18 cellular contexts compared by ENCODE assay signal in genomic region chr4:120055795-120056194, GRCh38. TPM values are rescaled to one million over a fixed set of nuclear protein-coding genes. Genes with fewer than 3 reads are reported as not detected.
A peak's percentile ranks its signal among the peaks of the same experiment; 100 is the strongest.
DNase-seq lines count a peak whose midpoint lies in the region; ATAC-seq, FAIRE-seq and TF ChIP-seq lines count a peak whose summit lies in the region.
"Had no signal": no experiment of that assay in that cellular context is flagged by ENCODE, and none has a peak within 500 bp of the region (broad histone marks: within the 10 kb centered on the region; RNA-seq: fewer than 3 reads in every experiment).

No MANE protein-coding gene starts in this region.

- WGBS in gastroesophageal sphincter (ENCODE audit: low coverage in 1 of 2), 2 donors: 62 to 67% methylated on average over 1 of the region's 1 CpG
- WGBS in psoas muscle, 3 donors: 96 to 100% (median 96%) methylated on average over 1 of the region's 1 CpG

- H3K4me2 ChIP-seq in DOHH2 (ENCODE audit: low read length): peak overlapping the region; percentile 33; the same call in 1 of the 2 replicates

- POLR2A ChIA-PET in Panc1 (lab: Charles Lee): no interaction called here

- no peak for ATAC-seq in Panc1
- no peak for ATAC-seq in gastroesophageal sphincter
- ATAC-seq in psoas muscle: no peak
- no peak for ATAC-seq in HG03039 (IDR thresholded peaks at IDR 0.05; ENCODE audit: unreplicated experiment)

- no peak for FAIRE-seq in RCC 7860 (lab: Jason Lieb, UNC)
- FAIRE-seq: D721Med had no signal

- no peaks in the 10 kb centered on the region for H4K20me1 ChIP-seq in DOHH2 (ENCODE audit: control insufficient read depth, insufficient read depth, low read depth, low read length)

- H3K27ac ChIP-seq in DOHH2 (ENCODE audit: low read depth, low read length) (no peak overlapping the region), Panc1 (ENCODE audit: low read length) (peak overlapping the region; percentile 34; the same call in 1 of the 2 replicates), gastroesophageal sphincter (peak overlapping the region; percentile 61 to 76 (median 70)), psoas muscle (peak overlapping the region; percentile 56)
- H3K27ac ChIP-seq: 22Rv1, C4-2B, GM23248 had no signal

- TF ChIP-seq EP300 in gastroesophageal sphincter (IDR thresholded peaks at IDR 0.05): no peak

- H3K36me3 ChIP-seq in DOHH2 (ENCODE audit: control insufficient read depth, low read length) (peaks cover 59% of the 10 kb centered on the region), Panc1 (ENCODE audit: control insufficient read depth, insufficient read depth, low read length) (peaks cover 15% of the 10 kb centered on the region; the same call in 1 of the 2 replicates), gastroesophageal sphincter (no peaks in the 10 kb centered on the region), psoas muscle (ENCODE audit: insufficient read depth in 1 of 2, low read depth in 1 of 2) (no peaks in the 10 kb centered on the region)

- H3K4me3 ChIP-seq in DOHH2 (ENCODE audit: low read length) (0 out of 2 replicates have a peak overlapping the region, but pooled peaks have one; percentile 1), Panc1 (ENCODE audit: low read depth in 2 of 2, low read length in 2 of 2) (no peak overlapping the region), gastroesophageal sphincter (no peak overlapping the region), psoas muscle (no peak overlapping the region)
- H3K4me3 ChIP-seq: GM23248, HAP-1 had no signal

- no peaks in the 10 kb centered on the region for H3K9me3 Mint-ChIP-seq in immature natural killer cell

- TF ChIP-seq CTCF in DOHH2 (IDR thresholded peaks at IDR 0.05; ENCODE audit: low read depth, low read length, poor library complexity, severe bottlenecking): no peak
- no peak for TF ChIP-seq CTCF in Panc1 (IDR thresholded peaks at IDR 0.05)
- no peak for TF ChIP-seq CTCF in gastroesophageal sphincter (IDR thresholded peaks at IDR 0.05)
- TF ChIP-seq CTCF in psoas muscle (IDR thresholded peaks at IDR 0.05): no peak

- no peak overlapping the region for H3K4me3 Mint-ChIP-seq in immature natural killer cell

- in situ Hi-C loops in Panc1 (cut with HindIII; ENCODE audit: low pct_unique_long_range_greater_than_20kb, low sequenced_read_pairs): no loop called here

- H3K4me1 Mint-ChIP-seq in immature natural killer cell: no peaks in the 10 kb centered on the region

- H3K4me1 ChIP-seq in DOHH2 (ENCODE audit: control insufficient read depth, low read length) (peaks cover 54% of the 10 kb centered on the region), Panc1 (ENCODE audit: control insufficient read depth, insufficient read depth, low read length) (no peaks in the 10 kb centered on the region; the same call in 1 of the 2 replicates), gastroesophageal sphincter (peaks cover 0 to 53% (median 15%) of the 10 kb centered on the region in 3 donors), psoas muscle (peaks cover 37% of the 10 kb centered on the region)

- intact Hi-C loops in Panc1 (cut with micrococcal nuclease; ENCODE audit: unreplicated experiment): loop anchor here (10.0 kb wide), 1 partner anchor 501 kb away; no protein-coding TSS in a partner anchor
- intact Hi-C loops in psoas muscle (cut with DNase I): loop anchor here (10.0 kb wide), 2 partner anchors 501 to 751 kb away; a partner anchor contains a TSS

- H3K79me2 ChIP-seq in DOHH2 (ENCODE audit: control insufficient read depth, low read length): peaks cover 27% of the 10 kb centered on the region

- BruUV-seq in Panc1 (replicated peaks; lab: Mats Ljungman, UMichigan): no TSS peak

- no peaks in the 10 kb centered on the region for H3K9me2 ChIP-seq in DOHH2 (replicated peaks; ENCODE audit: control insufficient read depth, low read length)

- peaks cover 24% of the 10 kb centered on the region; the same call in 1 of the 2 replicates for H3F3A ChIP-seq in DOHH2 (ENCODE audit: control insufficient read depth, insufficient read depth)

- no peak for TF ChIP-seq POLR2A in gastroesophageal sphincter (IDR thresholded peaks at IDR 0.05)

- DNase-seq in Panc1 (ENCODE audit: low read depth, low spot score) (no peak), psoas muscle (no peak), RCC 7860 (ENCODE audit: low spot score) (no peak), RKO (ENCODE audit: low spot score) (no peak), immature natural killer cell (no peak)
- DNase-seq: DMS79; NCI-H1105; NK-92 treated with Interleukin-12 subunit alpha and Interleukin-12 subunit beta, amount 100 ng/mL, for 24 hours; RPMI8226; SIG-M5 had no signal

- CTCF ChIA-PET in Panc1 (lab: Charles Lee): interaction anchor here (0.9 to 1.2 kb wide), 2 partner anchors 427 to 428 kb away, joined by 3 read pairs; partner anchors contain the start of gene PDE5A

- H3K27me3 Mint-ChIP-seq in immature natural killer cell (ENCODE audit: low read depth in 3 of 3): no peaks in the 10 kb centered on the region

- peaks cover 0 to 5% (median 3%) of the 10 kb centered on the region in 3 donors for H3K36me3 Mint-ChIP-seq in immature natural killer cell

- H3K9me3 ChIP-seq in DOHH2 (ENCODE audit: control insufficient read depth, insufficient read depth, low read length) (no peaks in the 10 kb centered on the region), Panc1 (ENCODE audit: control insufficient read depth, insufficient read depth, low read depth, low read length) (no peaks in the 10 kb centered on the region), gastroesophageal sphincter (no peaks in the 10 kb centered on the region), psoas muscle (no peaks in the 10 kb centered on the region)
- H3K9me3 ChIP-seq: HAP-1 had no signal

- H3K27ac Mint-ChIP-seq in immature natural killer cell: no peak overlapping the region

- H3K27me3 ChIP-seq in DOHH2 (ENCODE audit: control insufficient read depth, low read length): no peaks in the 10 kb centered on the region
- no peaks in the 10 kb centered on the region for H3K27me3 ChIP-seq in Panc1 (ENCODE audit: control insufficient read depth, insufficient read depth, low read length)
- H3K27me3 ChIP-seq in gastroesophageal sphincter: no peaks in the 10 kb centered on the region
- H3K27me3 ChIP-seq in psoas muscle (ENCODE audit: insufficient read depth in 3 of 3, low read length in 2 of 3): no peaks in the 10 kb centered on the region

RNA-seq across cellular contexts. Expression of gene MAD2L1, which starts 10.9 kb away (rescaled TPM):
- total RNA-seq in Panc1 (2021; ENCODE audit: unreplicated experiment) (43.7 TPM), gastroesophageal sphincter (1 to 10 TPM; 1.4 to 2.6 (median 1.7) TPM), psoas muscle (1 to 10 TPM; 1.0 to 1.3 (median 1.1) TPM)
- polyA plus RNA-seq in Panc1 (2012; ENCODE audit: insufficient read length): 26.4 TPM
- polyA plus RNA-seq in psoas muscle (1 to 10 TPM in 2 of 3 donors, under 1 TPM in 1; 0.72 to 3.7 (median 1.5) TPM), immature natural killer cell (10 to 100 TPM in 1 of 3 donors, 1 to 10 TPM in 2; 7.8 to 10.7 (median 9.3) TPM)

Comparison
In these comparisons a context has a peak if more than half of its experiments do, and no peak if none do; other contexts are left out.
1. RNA of gene MAD2L1, which starts 10.9 kb away (total RNA-seq): 43.7 TPM in Panc1 (single experiment); 1.4 to 2.6 TPM in gastroesophageal sphincter and 1.0 to 1.3 TPM in psoas muscle; every median in the first group is over 10 times any median in the second.